Comparison of ENCODE assay signal across 30 cellular contexts in genomic region chr16:559021-559380, GRCh38. TPM values are rescaled to one million over a fixed set of nuclear protein-coding genes. Genes with fewer than 3 reads are reported as not detected.
"Had no signal": no experiment of that assay in that cellular context is flagged by ENCODE, and none has a peak within 500 bp of the region (broad histone marks: within the 10 kb centered on the region; RNA-seq: fewer than 3 reads in every experiment).

No MANE protein-coding gene starts in this region.

- H3K9me3 ChIP-seq: gastrocnemius medialis, left lung, prostate gland, right atrium auricular region, sigmoid colon, stomach, thyroid gland, vagina had no signal

- H3K4me3 ChIP-seq: gastrocnemius medialis, left lung, prostate gland, right atrium auricular region, sigmoid colon, thyroid gland, vagina had no signal

- ATAC-seq: esophagus mucosa; gastrocnemius medialis; left lung; natural killer cell; stimulated activated effector memory CD8-positive, alpha-beta T cell treated with anti-CD3 and anti-CD28 coated beads, Interleukin-12 subunit alpha, Interleukin-12 subunit beta, amount 100 ng/mL, for 72 hours had no signal

- H3K36me3 ChIP-seq: prostate gland, right atrium auricular region, sigmoid colon, thyroid gland, vagina had no signal

- H3K4me1 ChIP-seq: gastrocnemius medialis, prostate gland had no signal

- H3K27ac ChIP-seq: epithelial cell of prostate, gastrocnemius medialis, left lung, prostate gland, right atrium auricular region, sigmoid colon, stomach, thyroid gland, vagina had no signal

- H3K4me1 Mint-ChIP-seq: natural killer cell; stimulated activated effector memory CD8-positive, alpha-beta T cell treated with anti-CD3 and anti-CD28 coated beads, Interleukin-12 subunit alpha, Interleukin-12 subunit beta, amount 100 ng/mL, for 72 hours had no signal

- H3K27ac Mint-ChIP-seq: natural killer cell; stimulated activated effector memory CD8-positive, alpha-beta T cell treated with anti-CD3 and anti-CD28 coated beads, Interleukin-12 subunit alpha, Interleukin-12 subunit beta, amount 100 ng/mL, for 72 hours had no signal

- H3K36me3 Mint-ChIP-seq: natural killer cell; stimulated activated effector memory CD8-positive, alpha-beta T cell treated with anti-CD3 and anti-CD28 coated beads, Interleukin-12 subunit alpha, Interleukin-12 subunit beta, amount 100 ng/mL, for 72 hours had no signal

- H3K27me3 ChIP-seq: thyroid gland, vagina had no signal

- H3K9me3 Mint-ChIP-seq: natural killer cell; neural crest cell; stimulated activated effector memory CD8-positive, alpha-beta T cell treated with anti-CD3 and anti-CD28 coated beads, Interleukin-12 subunit alpha, Interleukin-12 subunit beta, amount 100 ng/mL, for 72 hours had no signal

- H3K4me3 Mint-ChIP-seq: stimulated activated effector memory CD8-positive, alpha-beta T cell treated with anti-CD3 and anti-CD28 coated beads, Interleukin-12 subunit alpha, Interleukin-12 subunit beta, amount 100 ng/mL, for 72 hours had no signal

- DNase-seq: effector CD4-positive, alpha-beta T cell; foreskin fibroblast; gastrocnemius medialis; head of caudate nucleus; left cardiac atrium; left lung; natural killer cell; sigmoid colon; stimulated activated CD4-positive, alpha-beta T cell treated with anti-CD3 and anti-CD28 coated beads, Interleukin-2, amount 100 ng/mL, for 24 hours; stimulated activated CD4-positive, alpha-beta T cell treated with anti-CD3 and anti-CD28 coated beads, Interleukin-4, amount 100 ng/mL, for 24 hours; stimulated activated naive CD4-positive, alpha-beta T cell treated with Interleukin-2 at 50 U/mL for 16 hours; stomach; trophoblast cell had no signal

RNA-seq across cellular contexts. Expression of gene PRR35, which starts 1.2 kb away (rescaled TPM):
- total RNA-seq: esophagus mucosa, gastrocnemius medialis, glomerular endothelial cell, kidney epithelial cell, left cardiac atrium, left lung, lower leg skin, lung microvascular endothelial cell, neural crest cell, osteocyte, right atrium auricular region, sigmoid colon, skeletal muscle tissue, stomach, subcutaneous adipose tissue, temporal lobe, thyroid gland, ureter, vagina had no signal
- polyA plus RNA-seq: sigmoid colon, stomach had no signal
